In the genomic region with DNA sequence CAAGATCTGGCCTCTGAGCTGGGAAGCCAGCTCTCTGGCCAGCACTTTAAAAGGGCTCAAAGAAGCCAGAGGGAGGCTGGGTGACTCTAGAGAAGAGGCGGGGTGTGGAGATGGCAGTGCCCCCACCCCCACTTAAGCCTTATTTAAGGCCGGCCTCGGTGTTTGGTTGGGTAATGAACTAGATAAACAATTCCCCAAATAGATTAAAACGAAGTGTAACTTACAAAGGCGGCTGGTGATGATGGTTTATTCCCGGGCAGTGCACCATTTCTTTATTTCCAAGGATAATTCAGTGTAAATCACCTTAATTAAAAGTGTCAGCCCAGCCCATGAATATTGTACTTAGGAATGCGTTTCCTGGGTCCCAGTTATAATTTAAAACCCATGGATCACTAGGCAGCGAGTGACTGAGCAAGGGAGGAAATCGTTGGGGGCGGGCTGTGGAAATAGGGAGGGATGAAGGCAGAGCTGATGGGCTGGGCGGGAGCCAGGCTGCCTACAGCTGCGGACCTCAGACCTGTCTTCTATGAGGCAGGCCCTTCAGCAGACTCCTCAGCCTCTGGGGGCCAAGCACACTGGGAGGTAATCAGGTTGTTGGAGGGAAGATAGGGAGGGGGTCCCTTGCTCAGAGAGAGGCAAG, we compare ENCODE assay signal across 14 cellular contexts. TPM values are rescaled to one million over a fixed set of nuclear protein-coding genes. Genes with fewer than 3 reads are reported as not detected.
DNase-seq lines count a peak whose midpoint lies in the region; ATAC-seq, FAIRE-seq and TF ChIP-seq lines count a peak whose summit lies in the region.
"Had no signal": no experiment of that assay in that cellular context is flagged by ENCODE, and none has a peak within 500 bp of the region (broad histone marks: within the 10 kb centered on the region; RNA-seq: fewer than 3 reads in every experiment).

No MANE protein-coding gene starts in this region.

- H3K27me3 ChIP-seq in adipocyte (replicated peaks; ENCODE audit: control insufficient read depth, insufficient read depth, low read length) (peaks cover 7% of the 10 kb centered on the region), uterus (no peaks in the 10 kb centered on the region)
- H3K27me3 ChIP-seq: thyroid gland had no signal

- H3K4me3 ChIP-seq in adipocyte (ENCODE audit: low read length) (no peak overlapping the region), uterus (no peak overlapping the region)
- H3K4me3 ChIP-seq: ascending aorta, thyroid gland had no signal

- no peaks in the 10 kb centered on the region for H3K9me3 ChIP-seq in adipocyte (ENCODE audit: control insufficient read depth, low read length)
- H3K9me3 ChIP-seq in uterus, result no peaks in the 10 kb centered on the region
- H3K9me3 ChIP-seq: ascending aorta, thyroid gland had no signal

- no peak overlapping the region for H3K9ac ChIP-seq in adipocyte (ENCODE audit: low read length)
- H3K9ac ChIP-seq: KMS-11 had no signal

- no peak for ATAC-seq in HG02973 (IDR thresholded peaks at IDR 0.05; ENCODE audit: unreplicated experiment)

- intact Hi-C loops in uterus (cut with DNase I; ENCODE audit: low total_unique reads), result no loop called here

- no peak for TF ChIP-seq POLR2A in uterus (IDR thresholded peaks at IDR 0.05)

- no peaks in the 10 kb centered on the region for H3K4me1 ChIP-seq in adipocyte (ENCODE audit: control insufficient read depth, insufficient read depth, low read length)
- H3K4me1 ChIP-seq in uterus, result no peaks in the 10 kb centered on the region

- peak overlapping the region; percentile 69 to 71 for H3K27ac ChIP-seq in uterus
- H3K27ac ChIP-seq: ascending aorta, KMS-11, thyroid gland had no signal

- H3K36me3 ChIP-seq in adipocyte (ENCODE audit: control insufficient read depth, insufficient read depth, low read length, severe bottlenecking) (no peaks in the 10 kb centered on the region), uterus (no peaks in the 10 kb centered on the region)
- H3K36me3 ChIP-seq: ascending aorta, thyroid gland had no signal

- DNase-seq in NCI-H2227 (lab: John Stamatoyannopoulos, UW; ENCODE audit: unreplicated experiment), result peak; percentile 29
- DNase-seq in NCI-H2227 treated with DMSO at 0.1 percent for 48 hours (lab: John Stamatoyannopoulos, UW), result no peak
- DNase-seq in adipocyte (ENCODE audit: low read depth), result peak; percentile 87
- DNase-seq in iPS-NIHi7 (ENCODE audit: extremely low spot score), result peak; percentile 55
- DNase-seq in uterus, result peak; percentile 75 to 78
- DNase-seq in stimulated activated naive CD4-positive, alpha-beta T cell treated with Interleukin-2 at 50 U/mL for 16 hours (lab: John Stamatoyannopoulos, UW), result no peak
- no peak for DNase-seq in GM19239 (ENCODE audit: insufficient read length, low spot score)
- DNase-seq: 8988T; activated CD4-positive, alpha-beta T cell treated with anti-CD3 and anti-CD28 coated beads for 48 hours; DMS 273 treated with DMSO at 0.1 percent for 48 hours; thyroid gland had no signal

- TF ChIP-seq CTCF in uterus (IDR thresholded peaks at IDR 0.05), result no peak

- no peak for FAIRE-seq in GM19239 (lab: Jason Lieb, UNC)

RNA-seq across cellular contexts. Expression of gene TMEM53, which starts 54.9 kb away (rescaled TPM):
- total RNA-seq in uterus, result 1 to 10 TPM in 3 of 4 donors, not detected in 1; 1.5 to 5.4 (median 3.8) TPM

RNA-seq across cellular contexts. Expression of gene ARMH1, which starts 55.1 kb away (rescaled TPM):
- 1 to 10 TPM in 3 of 4 donors, not detected in 1; 2.7 to 7.7 (median 5.2) TPM for total RNA-seq in uterus
- total RNA-seq: ascending aorta had no signal

Comparison
In these comparisons a context has a peak if more than half of its experiments do, and no peak if none do; other contexts are left out.
1. DNase-seq: peak in NCI-H2227 (single experiment), adipocyte (single experiment), iPS-NIHi7 (single experiment) and uterus (2 of 2); none in NCI-H2227 treated with DMSO at 0.1 percent for 48 hours (single experiment), stimulated activated naive CD4-positive, alpha-beta T cell treated with Interleukin-2 at 50 U/mL for 16 hours (single experiment) and GM19239 (single experiment).